9 cellular contexts compared by ENCODE assay signal in genomic region chr1:197198911-197199310, GRCh38. TPM values are rescaled to one million over a fixed set of nuclear protein-coding genes. Genes with fewer than 3 reads are reported as not detected.
DNase-seq lines count a peak whose midpoint lies in the region; ATAC-seq and TF ChIP-seq lines count a peak whose summit lies in the region.
"Had no signal": no experiment of that assay in that cellular context is flagged by ENCODE, and none has a peak within 500 bp of the region (broad histone marks: within the 10 kb centered on the region; RNA-seq: fewer than 3 reads in every experiment).

No MANE protein-coding gene starts in this region.

- no peaks in the 10 kb centered on the region for H3K27me3 Mint-ChIP-seq in endodermal cell (ENCODE audit: insufficient read depth)

- TF ChIP-seq CTCF in OCI-LY1 (IDR thresholded peaks at IDR 0.05; ENCODE audit: low read length) (no peak), endodermal cell (conservative IDR thresholded peaks at IDR 0.05) (no peak), osteoblast (IDR thresholded peaks at IDR 0.05; ENCODE audit: extremely low read depth, low read depth, low read length) (no peak)

- no peaks in the 10 kb centered on the region for H3K9me2 ChIP-seq in OCI-LY1 (ENCODE audit: low read depth, low read length)

- no peak for ATAC-seq in HG02642 (IDR thresholded peaks at IDR 0.05; ENCODE audit: poor library complexity, unreplicated experiment)
- ATAC-seq in GM21447 (IDR thresholded peaks at IDR 0.05; ENCODE audit: unreplicated experiment) = no peak

- peak overlapping the region; percentile 96 for H3K4me3 Mint-ChIP-seq in endodermal cell

- H3K4me1 Mint-ChIP-seq in endodermal cell = peaks cover 39% of the 10 kb centered on the region

- H2AFZ ChIP-seq in OCI-LY1 (ENCODE audit: low read length) = no peak overlapping the region
- no peak overlapping the region for H2AFZ ChIP-seq in osteoblast (ENCODE audit: low read length)

- H3K4me3 ChIP-seq in OCI-LY1 (ENCODE audit: low read depth, low read length, poor library complexity, severe bottlenecking) (peak overlapping the region; percentile 85), endodermal cell (ENCODE audit: low read length) (peak overlapping the region; percentile 99), osteoblast (ENCODE audit: insufficient read depth, low read length) (peak overlapping the region; percentile 82)

- H3K79me2 ChIP-seq in OCI-LY1 (ENCODE audit: insufficient read depth, low read length) (peaks cover 13% of the 10 kb centered on the region; the same call in 1 of the 2 replicates), osteoblast (ENCODE audit: insufficient read depth, low read length) (peaks cover 68% of the 10 kb centered on the region)

- peak; percentile 46 for DNase-seq in ELR (ENCODE audit: low read depth)
- DNase-seq in endodermal cell = no peak
- DNase-seq in osteoblast (ENCODE audit: insufficient read length, low spot score, missing footprints) = no peak
- DNase-seq in pons (ENCODE audit: low spot score) = no peak
- no peak for DNase-seq in OCI-M2 (lab: John Stamatoyannopoulos, UW; ENCODE audit: unreplicated experiment)
- DNase-seq: NCI-H2227 treated with DMSO at 0.1 percent for 48 hours had no signal

- H3K36me3 ChIP-seq in OCI-LY1 (ENCODE audit: insufficient read depth, low read length) = no peaks in the 10 kb centered on the region
- H3K36me3 ChIP-seq in endodermal cell (ENCODE audit: control insufficient read depth, insufficient read depth, low read length) = no peaks in the 10 kb centered on the region
- no peaks in the 10 kb centered on the region for H3K36me3 ChIP-seq in osteoblast (ENCODE audit: insufficient read depth, low read length)

- 100% methylated on average over 1 of the region's 2 CpGs; no CpG with 5 or more reads in 1 of the 2 experiments for WGBS in endodermal cell (ENCODE audit: insufficient coverage in 1 of 2, insufficient read length in 1 of 2), 2 experiments

- H3K4me2 ChIP-seq in OCI-LY1 (ENCODE audit: low read length) (peak overlapping the region; percentile 92), osteoblast (ENCODE audit: insufficient read depth, low read length) (peak overlapping the region; percentile 92)

- no peaks in the 10 kb centered on the region for H3K27me3 ChIP-seq in OCI-LY1 (ENCODE audit: insufficient read depth, low read length)
- no peaks in the 10 kb centered on the region for H3K27me3 ChIP-seq in endodermal cell (ENCODE audit: control insufficient read depth, insufficient read depth, low read length, poor library complexity, severe bottlenecking)
- H3K27me3 ChIP-seq in osteoblast (ENCODE audit: insufficient read depth, low read length) = no peaks in the 10 kb centered on the region

- no peaks in the 10 kb centered on the region for H3F3A ChIP-seq in OCI-LY1 (ENCODE audit: insufficient read depth, low read length)

- H3K27ac Mint-ChIP-seq in endodermal cell = no peak overlapping the region

- peak overlapping the region; percentile 20; the same call in 1 of the 2 replicates for H3K9ac ChIP-seq in OCI-LY1 (ENCODE audit: low read length)
- H3K9ac ChIP-seq in endodermal cell (ENCODE audit: extremely low read depth, low read length, poor library complexity, severe bottlenecking) = no peak overlapping the region

- H3K9me3 ChIP-seq in OCI-LY1 (ENCODE audit: low read length) (no peaks in the 10 kb centered on the region), endodermal cell (ENCODE audit: control insufficient read depth, low read length) (no peaks in the 10 kb centered on the region), osteoblast (ENCODE audit: low read depth, low read length) (no peaks in the 10 kb centered on the region)

- H4K20me1 ChIP-seq in OCI-LY1 (ENCODE audit: insufficient read depth, low read length) = no peaks in the 10 kb centered on the region
- H4K20me1 ChIP-seq in osteoblast (ENCODE audit: insufficient read depth, low read length) = no peaks in the 10 kb centered on the region

- H3K27ac ChIP-seq in OCI-LY1 (ENCODE audit: low read depth, low read length, poor library complexity, severe bottlenecking) (no peak overlapping the region), endodermal cell (ENCODE audit: low read depth, low read length) (no peak overlapping the region), osteoblast (ENCODE audit: low read depth, low read length) (peak overlapping the region; percentile 95)

- peaks cover 38% of the 10 kb centered on the region for H3K4me1 ChIP-seq in OCI-LY1 (ENCODE audit: insufficient read depth, low read length, severe bottlenecking)
- no peaks in the 10 kb centered on the region for H3K4me1 ChIP-seq in endodermal cell (ENCODE audit: control insufficient read depth, insufficient read depth, low read length)
- H3K4me1 ChIP-seq in osteoblast (ENCODE audit: insufficient read depth, low read length) = peaks cover 34% of the 10 kb centered on the region

- H3K36me3 Mint-ChIP-seq in endodermal cell (ENCODE audit: low read depth) = peaks cover 3% of the 10 kb centered on the region

- H3K9me3 Mint-ChIP-seq in endodermal cell = no peaks in the 10 kb centered on the region

RNA-seq across cellular contexts. Expression of gene ZBTB41, which starts 2.2 kb away (rescaled TPM):
- 10 to 100 TPM; 10.0 to 15.2 TPM for total RNA-seq in endodermal cell
- polyA plus RNA-seq in endodermal cell (2013, experiment 1 of 2) = 8.6 TPM
- polyA plus RNA-seq in endodermal cell (2013, experiment 2 of 2) = 9.4 TPM
- 25.9 and 27.9 TPM in 2 replicates for total RNA-seq in osteoblast

RNA-seq across cellular contexts. Expression of gene ASPM, which starts 52.4 kb away (rescaled TPM):
- total RNA-seq in endodermal cell (10 to 100 TPM; 31.7 to 35.1 TPM), osteoblast (5.1 and 5.6 TPM in 2 replicates)
- polyA plus RNA-seq in endodermal cell (2013, experiment 1 of 2) = 48.0 TPM
- 55.7 TPM for polyA plus RNA-seq in endodermal cell (2013, experiment 2 of 2)
